In the genomic region with DNA sequence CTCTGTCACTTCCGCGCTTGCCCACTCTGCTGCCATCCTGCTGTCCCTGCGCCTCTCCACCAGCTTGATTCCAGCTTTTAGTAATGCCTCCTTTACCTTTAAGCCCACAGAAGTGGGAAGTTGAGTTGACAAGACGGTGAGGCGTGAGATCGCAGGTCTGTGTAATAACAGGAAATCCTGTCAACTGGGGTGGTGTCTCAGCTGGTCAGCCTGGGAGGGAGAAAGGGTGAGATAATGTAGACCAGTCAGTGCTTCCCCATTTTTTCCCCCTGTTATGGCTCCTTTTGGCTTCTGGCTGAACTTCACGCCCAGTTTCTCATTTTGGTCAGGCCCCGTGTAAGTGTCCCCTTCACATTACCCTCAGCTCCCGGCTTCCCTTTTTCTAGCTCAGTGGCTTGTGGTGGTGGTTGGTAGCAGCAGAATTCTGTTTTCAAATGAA, we compare ENCODE assay signal across 8 cellular contexts.
DNase-seq lines count a peak whose midpoint lies in the region; ATAC-seq and TF ChIP-seq lines count a peak whose summit lies in the region.
"Had no signal": no experiment of that assay in that cellular context is flagged by ENCODE, and none has a peak within 500 bp of the region (broad histone marks: within the 10 kb centered on the region; RNA-seq: fewer than 3 reads in every experiment).

No MANE protein-coding gene starts in this region.

- peaks cover 0 to 3% (median 0%) of the 10 kb centered on the region in 3 experiments for H3K36me3 ChIP-seq in naive thymus-derived CD4-positive, alpha-beta T cell (ENCODE audit: control insufficient read depth in 2 of 3, insufficient read depth in 3 of 3, low read length in 3 of 3)
- no peaks in the 10 kb centered on the region for H3K36me3 ChIP-seq in GM23338 (ENCODE audit: insufficient read depth)

- intact Hi-C loops in activated CD8-positive, alpha-beta T cell treated with anti-CD3 and anti-CD28 coated beads for 36 hours (cut with micrococcal nuclease): no loop called here
- intact Hi-C loops in naive thymus-derived CD4-positive, alpha-beta T cell (cut with micrococcal nuclease): no loop called here

- H2AFZ ChIP-seq in GM23338: no peak overlapping the region

- DNase-seq in activated CD8-positive, alpha-beta T cell treated with anti-CD3 and anti-CD28 coated beads for 36 hours: peak; percentile 24
- no peak for DNase-seq in naive thymus-derived CD4-positive, alpha-beta T cell
- no peak for DNase-seq in activated gamma-delta T cell treated with Interleukin-2 at 50 U/mL for 16 hours
- no peak for DNase-seq in GM23338 (ENCODE audit: low spot score)
- no peak for DNase-seq in NCI-H2171 (lab: John Stamatoyannopoulos, UW)

- TF ChIP-seq CTCF in activated CD8-positive, alpha-beta T cell treated with anti-CD3 and anti-CD28 coated beads for 36 hours (IDR thresholded peaks at IDR 0.05): no peak
- TF ChIP-seq CTCF in GM23338 (conservative IDR thresholded peaks at IDR 0.05; ENCODE audit: low read depth in 2 of 2): no peak

- no peaks in the 10 kb centered on the region for H3K27me3 ChIP-seq in naive thymus-derived CD4-positive, alpha-beta T cell (ENCODE audit: control insufficient read depth in 2 of 2, insufficient read depth in 2 of 2, low read length in 2 of 2)
- no peaks in the 10 kb centered on the region for H3K27me3 ChIP-seq in GM23338 (ENCODE audit: insufficient read depth)

- CTCF ChIA-PET in activated CD8-positive, alpha-beta T cell treated with anti-CD3 and anti-CD28 coated beads for 36 hours (lab: Charles Lee): interaction anchor here (1.0 to 1.8 kb wide), 5 partner anchors 9 to 40 kb away, joined by 3 to 4 read pairs (median 3); no protein-coding TSS in a partner anchor
- CTCF ChIA-PET in naive thymus-derived CD4-positive, alpha-beta T cell (lab: Charles Lee): interaction anchor here (1.1 kb wide), 1 partner anchor 145 kb away, joined by 3 read pairs; no protein-coding TSS in a partner anchor

- no peaks in the 10 kb centered on the region for H3K9me3 ChIP-seq in naive thymus-derived CD4-positive, alpha-beta T cell (ENCODE audit: control insufficient read depth in 2 of 3, low read length in 3 of 3)

- peaks cover 13 to 47% of the 10 kb centered on the region in 2 donors for H3K4me1 ChIP-seq in naive thymus-derived CD4-positive, alpha-beta T cell (ENCODE audit: control insufficient read depth in 2 of 2, insufficient read depth in 2 of 2, low read length in 2 of 2)
- H3K4me1 ChIP-seq in GM23338 (ENCODE audit: insufficient read depth): no peaks in the 10 kb centered on the region

- peak; percentile 69 for ATAC-seq in GM19395 (IDR thresholded peaks at IDR 0.05; ENCODE audit: unreplicated experiment)
- ATAC-seq in HG03097 (IDR thresholded peaks at IDR 0.05; ENCODE audit: low FRiP score, unreplicated experiment): peak; percentile 68
- ATAC-seq in activated CD8-positive, alpha-beta T cell treated with anti-CD3 and anti-CD28 coated beads for 36 hours: no peak
- peak; percentile 89 for ATAC-seq in naive thymus-derived CD4-positive, alpha-beta T cell
- ATAC-seq in GM23338: no peak

- H3K4me1 Mint-ChIP-seq in activated CD8-positive, alpha-beta T cell treated with anti-CD3 and anti-CD28 coated beads for 36 hours (ENCODE audit: low read depth): peaks cover 54% of the 10 kb centered on the region
- H3K4me1 Mint-ChIP-seq in naive thymus-derived CD4-positive, alpha-beta T cell: peaks cover 20 to 70% (median 40%) of the 10 kb centered on the region in 7 donors
- H3K4me1 Mint-ChIP-seq in GM23338: peaks cover 9% of the 10 kb centered on the region; the same call in 2 of the 3 replicates

- no peak overlapping the region for H3K4me3 Mint-ChIP-seq in activated CD8-positive, alpha-beta T cell treated with anti-CD3 and anti-CD28 coated beads for 36 hours
- H3K4me3 Mint-ChIP-seq in naive thymus-derived CD4-positive, alpha-beta T cell: peak overlapping the region in 6 of 10 donors; percentile 27 to 58 (median 38)
- no peak overlapping the region for H3K4me3 Mint-ChIP-seq in GM23338
- H3K4me3 Mint-ChIP-seq: brain had no signal

- H3K79me2 ChIP-seq in GM23338 (replicated peaks; ENCODE audit: insufficient read depth): no peaks in the 10 kb centered on the region

- H3K27ac ChIP-seq in naive thymus-derived CD4-positive, alpha-beta T cell (ENCODE audit: low read depth, low read length): no peak overlapping the region
- no peak overlapping the region for H3K27ac ChIP-seq in GM23338 (ENCODE audit: low read depth)

- H4K20me1 ChIP-seq in GM23338 (replicated peaks; ENCODE audit: insufficient read depth): no peaks in the 10 kb centered on the region

- no peak overlapping the region for H3K4me2 ChIP-seq in GM23338

- no peaks in the 10 kb centered on the region for H3K9me2 ChIP-seq in GM23338 (ENCODE audit: insufficient read depth)

- no peak overlapping the region for H3K4me3 ChIP-seq in naive thymus-derived CD4-positive, alpha-beta T cell (ENCODE audit: low read length)
- no peak overlapping the region for H3K4me3 ChIP-seq in GM23338

- peak overlapping the region; percentile 65 for H3K27ac Mint-ChIP-seq in activated CD8-positive, alpha-beta T cell treated with anti-CD3 and anti-CD28 coated beads for 36 hours
- H3K27ac Mint-ChIP-seq in naive thymus-derived CD4-positive, alpha-beta T cell: peak overlapping the region in 4 of 9 donors; percentile 28 to 72 (median 34)
- no peak overlapping the region; the same call in 1 of the 2 replicates for H3K27ac Mint-ChIP-seq in GM23338

- no peaks in the 10 kb centered on the region for H3F3A ChIP-seq in GM23338 (replicated peaks; ENCODE audit: low read depth)

- H3K36me3 Mint-ChIP-seq in activated CD8-positive, alpha-beta T cell treated with anti-CD3 and anti-CD28 coated beads for 36 hours (ENCODE audit: low read depth): peaks cover 2% of the 10 kb centered on the region
- H3K36me3 Mint-ChIP-seq in naive thymus-derived CD4-positive, alpha-beta T cell: peaks cover 0 to 39% (median 0%) of the 10 kb centered on the region in 5 donors
- H3K36me3 Mint-ChIP-seq in GM23338 (ENCODE audit: low read depth): no peaks in the 10 kb centered on the region

- no peaks in the 10 kb centered on the region for H3K9me3 Mint-ChIP-seq in activated CD8-positive, alpha-beta T cell treated with anti-CD3 and anti-CD28 coated beads for 36 hours
- peaks cover 0 to 4% (median 0%) of the 10 kb centered on the region in 11 donors for H3K9me3 Mint-ChIP-seq in naive thymus-derived CD4-positive, alpha-beta T cell
- no peaks in the 10 kb centered on the region for H3K9me3 Mint-ChIP-seq in GM23338

- POLR2A ChIA-PET in activated CD8-positive, alpha-beta T cell treated with anti-CD3 and anti-CD28 coated beads for 36 hours (lab: Charles Lee): interaction anchor here (0.7 to 3.4 kb wide), 3 partner anchors 9 to 65 kb away, joined by 3 to 14 read pairs (median 4); no protein-coding TSS in a partner anchor
- POLR2A ChIA-PET in naive thymus-derived CD4-positive, alpha-beta T cell (lab: Charles Lee): no interaction called here

- H3K27me3 Mint-ChIP-seq in activated CD8-positive, alpha-beta T cell treated with anti-CD3 and anti-CD28 coated beads for 36 hours: no peaks in the 10 kb centered on the region
- H3K27me3 Mint-ChIP-seq in naive thymus-derived CD4-positive, alpha-beta T cell: no peaks in the 10 kb centered on the region
- peaks cover 2% of the 10 kb centered on the region for H3K27me3 Mint-ChIP-seq in GM23338 (ENCODE audit: insufficient read depth, low read depth, poor library complexity)
- H3K27me3 Mint-ChIP-seq: brain had no signal

TF ChIP-seq in GM23338, 12 proteins besides CTCF, POLR2A, EP300 and RAD21:
- TF ChIP-seq, protein P1, sequence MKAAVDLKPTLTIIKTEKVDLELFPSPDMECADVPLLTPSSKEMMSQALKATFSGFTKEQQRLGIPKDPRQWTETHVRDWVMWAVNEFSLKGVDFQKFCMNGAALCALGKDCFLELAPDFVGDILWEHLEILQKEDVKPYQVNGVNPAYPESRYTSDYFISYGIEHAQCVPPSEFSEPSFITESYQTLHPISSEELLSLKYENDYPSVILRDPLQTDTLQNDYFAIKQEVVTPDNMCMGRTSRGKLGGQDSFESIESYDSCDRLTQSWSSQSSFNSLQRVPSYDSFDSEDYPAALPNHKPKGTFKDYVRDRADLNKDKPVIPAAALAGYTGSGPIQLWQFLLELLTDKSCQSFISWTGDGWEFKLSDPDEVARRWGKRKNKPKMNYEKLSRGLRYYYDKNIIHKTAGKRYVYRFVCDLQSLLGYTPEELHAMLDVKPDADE (IDR thresholded peaks at IDR 0.05): no peak
- TF ChIP-seq JUNB (IDR thresholded peaks at IDR 0.05; ENCODE audit: unreplicated experiment) (no peak), EZH2phosphoT487 (IDR thresholded peaks at IDR 0.05; ENCODE audit: unreplicated experiment) (no peak), EZH2 (IDR thresholded peaks at IDR 0.05; ENCODE audit: low read depth, unreplicated experiment) (no peak)

Comparison
In these comparisons a context has a peak if more than half of its experiments do, and no peak if none do; other contexts are left out.
1. ATAC-seq: peak in GM19395 (single experiment), HG03097 (single experiment) and naive thymus-derived CD4-positive, alpha-beta T cell (single experiment); none in activated CD8-positive, alpha-beta T cell treated with anti-CD3 and anti-CD28 coated beads for 36 hours (single experiment) and GM23338 (single experiment).
2. H3K4me3 Mint-ChIP-seq: peak in naive thymus-derived CD4-positive, alpha-beta T cell (6 of 10); none in activated CD8-positive, alpha-beta T cell treated with anti-CD3 and anti-CD28 coated beads for 36 hours (single experiment) and GM23338 (single experiment).